Comparison of ENCODE assay signal across 8 cellular contexts in the genomic region with DNA sequence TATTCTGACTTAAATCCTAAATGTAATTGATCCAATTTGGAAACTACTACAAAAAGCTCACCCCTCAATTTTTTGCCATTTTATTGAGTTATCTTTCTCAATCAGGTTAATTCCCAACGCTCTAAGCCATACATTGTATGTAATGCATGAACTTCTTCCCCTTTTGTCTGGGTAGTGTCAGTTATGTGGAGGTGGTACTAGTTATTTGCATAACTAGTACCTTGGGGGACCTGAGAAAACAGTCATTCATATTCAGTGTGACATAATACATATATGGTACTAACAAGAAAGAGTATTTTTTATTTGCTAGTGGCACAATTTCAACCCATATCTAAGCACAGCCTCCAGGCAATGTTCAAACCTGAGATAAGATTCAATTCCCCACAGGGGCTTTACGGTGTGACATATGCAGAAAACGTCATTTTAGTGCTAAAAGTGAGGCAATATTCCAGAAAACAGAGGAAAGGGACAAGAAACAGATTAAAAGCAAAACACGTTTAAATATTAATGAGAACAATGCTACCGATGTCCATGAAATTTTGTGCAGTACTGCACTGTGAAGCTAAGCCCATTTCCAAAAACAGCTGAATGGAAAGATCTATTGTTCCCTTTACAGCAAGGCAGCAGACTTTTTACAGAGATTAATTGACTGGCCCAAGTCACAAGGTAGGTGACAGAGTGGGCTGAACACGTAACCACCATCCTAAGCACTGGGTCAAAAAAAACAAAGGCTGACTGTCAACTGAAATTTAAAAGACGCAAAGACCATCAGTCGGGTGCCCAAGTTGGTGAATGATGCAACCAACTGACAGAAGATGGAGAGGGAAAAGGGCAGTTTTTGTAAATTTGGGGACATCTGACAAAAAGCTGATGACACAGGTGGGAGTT. TPM values are rescaled to one million over a fixed set of nuclear protein-coding genes. Genes with fewer than 3 reads are reported as not detected.
A peak's percentile ranks its signal among the peaks of the same experiment; 100 is the strongest.
DNase-seq lines count a peak whose midpoint lies in the region; ATAC-seq and TF ChIP-seq lines count a peak whose summit lies in the region.

No MANE protein-coding gene starts in this region.

- H4K8ac ChIP-seq in IMR-90 (ENCODE audit: low read depth in 2 of 2, low read length in 2 of 2) = peak overlapping the region; percentile 0 to 95; a peak in 2 of 4 replicates

- H4K5ac ChIP-seq in IMR-90 (ENCODE audit: low read depth, low read length) = peak overlapping the region; percentile 30; the same call in 1 of the 2 replicates

- H2BK20ac ChIP-seq in IMR-90 (ENCODE audit: low read depth, low read length) = no peak overlapping the region

- no peak overlapping the region for H2AK9ac ChIP-seq in IMR-90 (replicated peaks; ENCODE audit: low read depth, low read length, poor library complexity)

- H2AK5ac ChIP-seq in IMR-90 (ENCODE audit: low read depth, low read length) = 0 out of 2 replicates have a peak overlapping the region, but pooled peaks have one; percentile 3

- peaks cover 8% of the 10 kb centered on the region for H3K36me3 ChIP-seq in IMR-90 (ENCODE audit: control insufficient read depth, insufficient read depth, low read length)
- H3K36me3 ChIP-seq in lower lobe of right lung = peaks cover 18% of the 10 kb centered on the region

- CTCF ChIA-PET in IMR-90 (lab: Yijun Ruan, JAX) = interaction anchor here (0.6 to 1.5 kb wide), 2 partner anchors 10 to 631 kb away, joined by 4 to 6 read pairs; no protein-coding TSS in a partner anchor

- TF ChIP-seq RAD21 in IMR-90 (IDR thresholded peaks at IDR 0.05; ENCODE audit: low read length) = no peak

- H3K27ac Mint-ChIP-seq in activated naive CD4-positive, alpha-beta T cell treated with anti-CD3 and anti-CD28 coated beads, Interleukin-2, amount 50 U/mL, for 72 hours = peak overlapping the region; percentile 66 to 90

- intact Hi-C loops in IMR-90 (cut with micrococcal nuclease) (no loop called here), lower lobe of right lung (cut with DNase I) (no loop called here)

- H2BK5ac ChIP-seq in IMR-90 (ENCODE audit: low read depth, low read length, poor library complexity, severe bottlenecking) = no peak overlapping the region

- no peak for TF ChIP-seq CTCF in C4-2B (conservative IDR thresholded peaks at IDR 0.05)
- no peak for TF ChIP-seq CTCF in IMR-90 (conservative IDR thresholded peaks at IDR 0.05; ENCODE audit: low read depth, low read length)
- TF ChIP-seq CTCF in lower lobe of right lung (IDR thresholded peaks at IDR 0.05) = no peak

- H2AFZ ChIP-seq in IMR-90 (replicated peaks; ENCODE audit: low read length, poor library complexity) = no peak overlapping the region

- peaks cover 6 to 14% of the 10 kb centered on the region in 2 donors for H3K36me3 Mint-ChIP-seq in activated naive CD4-positive, alpha-beta T cell treated with anti-CD3 and anti-CD28 coated beads, Interleukin-2, amount 50 U/mL, for 72 hours

- BruUV-seq in IMR-90 (replicated peaks; lab: Mats Ljungman, UMichigan) = TSS peak; percentile 42

- H3K18ac ChIP-seq in IMR-90 (ENCODE audit: low read depth, low read length) = no peak overlapping the region

- 94% methylated on average over 4 of the region's 8 CpGs; no CpG with 5 or more reads in 1 of the 2 experiments for WGBS in IMR-90 (ENCODE audit: extremely low coverage in 2 of 2, insufficient read length in 1 of 2), 2 experiments

- no peak overlapping the region for H3K9ac ChIP-seq in IMR-90 (ENCODE audit: low read depth, low read length)

- no peak overlapping the region for H3K14ac ChIP-seq in IMR-90 (replicated peaks; ENCODE audit: low read depth, low read length)

- peak overlapping the region; percentile 33 for H3K23ac ChIP-seq in IMR-90 (ENCODE audit: low read depth, low read length)

- no peaks in the 10 kb centered on the region for H4K20me1 ChIP-seq in IMR-90 (ENCODE audit: insufficient read depth, low read length)

- no peaks in the 10 kb centered on the region for H3K9me3 Mint-ChIP-seq in activated naive CD4-positive, alpha-beta T cell treated with anti-CD3 and anti-CD28 coated beads, Interleukin-2, amount 50 U/mL, for 72 hours

- in situ Hi-C loops in IMR-90 (cut with MboI; ENCODE audit: low sequenced_read_pairs) = no loop called here

- no peak overlapping the region for H4K91ac ChIP-seq in IMR-90 (ENCODE audit: insufficient read depth, low read depth, low read length)

- no peaks in the 10 kb centered on the region for H3K27me3 ChIP-seq in IMR-90 (ENCODE audit: control insufficient read depth, insufficient read depth, low read length)
- no peaks in the 10 kb centered on the region for H3K27me3 ChIP-seq in lower lobe of right lung (ENCODE audit: low read depth)

- H3K79me1 ChIP-seq in IMR-90 (ENCODE audit: low read depth in 1 of 2, low read length in 2 of 2) = peaks cover 14 to 31% of the 10 kb centered on the region in 2 experiments

- no peak overlapping the region for H2BK120ac ChIP-seq in IMR-90 (ENCODE audit: low read depth, low read length)

- peak overlapping the region; percentile 3; the same call in 1 of the 2 replicates for H3K4ac ChIP-seq in IMR-90 (ENCODE audit: low read depth, low read length)

- DNase-seq in IMR-90 (no peak), lower lobe of right lung (no peak), activated gamma-delta T cell treated with Interleukin-2 at 50 U/mL for 16 hours (no peak), HuH-7 (ENCODE audit: low spot score) (no peak), NCI-H82 (lab: John Stamatoyannopoulos, UW) (no peak)
- no peak for DNase-seq in activated naive CD4-positive, alpha-beta T cell treated with anti-CD3 and anti-CD28 coated beads, Interleukin-2, amount 50 U/mL, for 72 hours (ENCODE audit: low spot score in 2 of 2)

- H3K27ac ChIP-seq in C4-2B (peak overlapping the region; percentile 83), IMR-90 (ENCODE audit: insufficient read depth, low read length) (no peak overlapping the region), lower lobe of right lung (no peak overlapping the region)

- no peak overlapping the region for H2BK15ac ChIP-seq in IMR-90 (ENCODE audit: low read depth, low read length)

- ATAC-seq in IMR-90 (ENCODE audit: low read depth) = no peak
- ATAC-seq in activated naive CD4-positive, alpha-beta T cell treated with anti-CD3 and anti-CD28 coated beads, Interleukin-2, amount 50 U/mL, for 72 hours = no peak
- ATAC-seq in lower lobe of right lung = no peak
- no peak for ATAC-seq in GM19397 (IDR thresholded peaks at IDR 0.05; ENCODE audit: unreplicated experiment)

- H3K9me1 ChIP-seq in IMR-90 (ENCODE audit: insufficient read depth, low read length) = peaks cover 12% of the 10 kb centered on the region

- H3K9me3 ChIP-seq in IMR-90 (ENCODE audit: control insufficient read depth, insufficient read depth, low read length) (no peaks in the 10 kb centered on the region), lower lobe of right lung (no peaks in the 10 kb centered on the region)

- no peak overlapping the region for H3K4me2 ChIP-seq in IMR-90 (ENCODE audit: low read depth, low read length)

- dilution Hi-C loops in IMR-90 (cut with HindIII; ENCODE audit: low sequenced_read_pairs, unreplicated experiment) = no loop called here

- H3K4me3 ChIP-seq in IMR-90 (ENCODE audit: insufficient read depth, low read depth, low read length) (no peak overlapping the region), lower lobe of right lung (peak overlapping the region; percentile 77)

- H3K56ac ChIP-seq in IMR-90 (ENCODE audit: extremely low read depth, insufficient read depth, low read length) = 0 out of 2 replicates have a peak overlapping the region, but pooled peaks have one; percentile 1

- TF ChIP-seq POLR2A in IMR-90 (IDR thresholded peaks at IDR 0.05; ENCODE audit: low read depth, low read length) = no peak

- peaks cover 3% of the 10 kb centered on the region for H3K4me1 ChIP-seq in IMR-90 (ENCODE audit: control insufficient read depth, insufficient read depth, low read length)
- H3K4me1 ChIP-seq in lower lobe of right lung = peaks cover 10% of the 10 kb centered on the region

- POLR2A ChIA-PET in IMR-90 (lab: Charles Lee; ENCODE audit: unreplicated experiment) = no interaction called here

TF ChIP-seq in IMR-90, 13 proteins besides CTCF, POLR2A, EP300 and RAD21:
- TF ChIP-seq CEBPB (IDR thresholded peaks at IDR 0.05; ENCODE audit: low read depth, low read length) = 0 out of 2 replicates have a peak, but pooled peaks have one; percentile 32
- no peak for TF ChIP-seq BHLHE40 (IDR thresholded peaks at IDR 0.05; ENCODE audit: low read depth, low read length)

RNA-seq across cellular contexts. Expression of gene HLCS, which starts 1.4 kb away (rescaled TPM):
- 18.1 and 21.0 TPM in 2 replicates for total RNA-seq in IMR-90 (2012; rRNA removed)
- polyA plus RNA-seq in IMR-90 (2012; rRNA removed) = 8.6 and 10.6 TPM in 2 replicates
- 4.1 and 5.8 TPM in 2 replicates for polyA plus RNA-seq in IMR-90 (2012; cell fraction: cytosol; rRNA removed)
- 4.2 and 15.2 TPM in 2 replicates for polyA plus RNA-seq in IMR-90 (2012; cell fraction: nucleus; rRNA removed; ENCODE audit: low replicate concordance)
- total RNA-seq in activated naive CD4-positive, alpha-beta T cell treated with anti-CD3 and anti-CD28 coated beads, Interleukin-2, amount 50 U/mL, for 72 hours = 10 to 100 TPM; 11.1 to 13.0 TPM
- 17.1 TPM for total RNA-seq in lower lobe of right lung

RNA-seq across cellular contexts. Expression of gene RIPPLY3, which starts 41.4 kb away (rescaled TPM):
- total RNA-seq in IMR-90 (2012; rRNA removed) (not detected in 2 replicates), lower lobe of right lung (0.44 TPM)
- 0.07 and 0.10 TPM in 2 replicates for polyA plus RNA-seq in IMR-90 (2012; rRNA removed)
- polyA plus RNA-seq in IMR-90 (2012; cell fraction: cytosol; rRNA removed) = 0.03 and 0.05 TPM in 2 replicates
- polyA plus RNA-seq in IMR-90 (2012; cell fraction: nucleus; rRNA removed; ENCODE audit: low replicate concordance) = 0.04 TPM in 1 of 2 replicates, not detected in the other
- total RNA-seq in activated naive CD4-positive, alpha-beta T cell treated with anti-CD3 and anti-CD28 coated beads, Interleukin-2, amount 50 U/mL, for 72 hours = under 1 TPM in 1 of 2 donors, not detected in 1; 0.18 TPM
